18 cellular contexts compared by ENCODE assay signal in genomic region chr13:44140146-44140545, GRCh38.
A peak's percentile ranks its signal among the peaks of the same experiment; 100 is the strongest.
DNase-seq lines count a peak whose midpoint lies in the region; ATAC-seq and TF ChIP-seq lines count a peak whose summit lies in the region.
"Had no signal": no experiment of that assay in that cellular context is flagged by ENCODE, and none has a peak within 500 bp of the region (broad histone marks: within the 10 kb centered on the region; RNA-seq: fewer than 3 reads in every experiment).

No MANE protein-coding gene starts in this region.

- H3K27ac Mint-ChIP-seq in brain, result peak overlapping the region in 4 of 5 experiments; percentile 22 to 99 (median 94)
- H3K27ac Mint-ChIP-seq: activated T-cell treated with anti-CD3 and anti-CD28 coated beads, Interleukin-2, amount 50 U/mL, for 72 hours had no signal

- 77 to 90% methylated on average over 2 to 4 of the region's 7 CpGs for WGBS in gastroesophageal sphincter (ENCODE audit: low coverage in 1 of 2), 2 donors

- H3K27me3 ChIP-seq in gastroesophageal sphincter, result no peaks in the 10 kb centered on the region
- H3K27me3 ChIP-seq: gastrocnemius medialis had no signal

- H3K4me3 Mint-ChIP-seq in brain, result peak overlapping the region in 3 of 5 experiments; percentile 12 to 87 (median 84)

- TF ChIP-seq CTCF in brain (conservative IDR thresholded peaks at IDR 0.05), result no peak
- no peak for TF ChIP-seq CTCF in GM13977 (IDR thresholded peaks at IDR 0.05; ENCODE audit: extremely low read depth, insufficient read depth, missing control alignments)
- no peak for TF ChIP-seq CTCF in gastroesophageal sphincter (IDR thresholded peaks at IDR 0.05)
- TF ChIP-seq CTCF in GM20000 (IDR thresholded peaks at IDR 0.05; ENCODE audit: extremely low read depth, missing control alignments), result no peak

- peaks cover 0 to 18% (median 3%) of the 10 kb centered on the region in 3 donors for H3K4me1 ChIP-seq in gastroesophageal sphincter

- H3K36me3 ChIP-seq in gastroesophageal sphincter, result no peaks in the 10 kb centered on the region
- H3K36me3 ChIP-seq: gastrocnemius medialis, HAP-1 had no signal

- no peak for TF ChIP-seq POLR2A in gastroesophageal sphincter (IDR thresholded peaks at IDR 0.05)

- H3K9me3 ChIP-seq in gastroesophageal sphincter, result no peaks in the 10 kb centered on the region
- H3K9me3 ChIP-seq: gastrocnemius medialis, HAP-1 had no signal

- peaks cover 36% of the 10 kb centered on the region for H3K4me1 Mint-ChIP-seq in brain

- no peak overlapping the region for H3K27ac ChIP-seq in gastroesophageal sphincter
- H3K27ac ChIP-seq: KMS-11 had no signal

- in situ Hi-C loops in GM13977 (cut with MboI; ENCODE audit: low pct_unique_long_range_greater_than_20kb, low sequenced_read_pairs, unreplicated experiment), result no loop called here

- DNase-seq in COR-L47 (lab: John Stamatoyannopoulos, UW) (peak; percentile 95), NCI-H1105 (lab: John Stamatoyannopoulos, UW) (peak; percentile 69), NCI-H2196 treated with DMSO at 0.1 percent for 48 hours (lab: John Stamatoyannopoulos, UW; ENCODE audit: unreplicated experiment) (peak; percentile 55), GM13977 (ENCODE audit: low spot score) (no peak), GM20000 (ENCODE audit: low spot score) (no peak)
- no peak for DNase-seq in activated effector memory CD4-positive, alpha-beta T cell treated with anti-CD3 and anti-CD28 coated beads, Interleukin-2, amount 50 U/mL, for 16 hours
- DNase-seq: activated CD4-positive, alpha-beta T cell treated with anti-CD3 and anti-CD28 coated beads for 48 hours; activated naive CD8-positive, alpha-beta T cell treated with anti-CD3 and anti-CD28 coated beads, Interleukin-2, amount 50 U/mL, for 24 hours; activated T-cell treated with anti-CD3 and anti-CD28 coated beads, Interleukin-2, amount 50 U/mL, for 72 hours; cerebellar nuclear complex; gastrocnemius medialis; NCI-H524 treated with DMSO at 0.1 percent for 48 hours; T-helper 9 cell had no signal

- no peak for ATAC-seq in gastroesophageal sphincter
- ATAC-seq: activated naive CD8-positive, alpha-beta T cell treated with anti-CD3 and anti-CD28 coated beads, Interleukin-2, amount 50 U/mL, for 24 hours; activated T-cell treated with anti-CD3 and anti-CD28 coated beads, Interleukin-2, amount 50 U/mL, for 72 hours; gastrocnemius medialis had no signal

- H3K36me3 Mint-ChIP-seq in brain, result no peaks in the 10 kb centered on the region

- H3K27me3 Mint-ChIP-seq in brain, result peaks cover 1% of the 10 kb centered on the region

- H3K9me3 Mint-ChIP-seq in brain, result peaks cover 0 to 2% (median 0%) of the 10 kb centered on the region in 5 experiments
- H3K9me3 Mint-ChIP-seq: activated naive CD8-positive, alpha-beta T cell treated with anti-CD3 and anti-CD28 coated beads, Interleukin-2, amount 50 U/mL, for 24 hours; activated T-cell treated with anti-CD3 and anti-CD28 coated beads, Interleukin-2, amount 50 U/mL, for 72 hours; stimulated activated naive CD8-positive, alpha-beta T cell treated with anti-CD3 and anti-CD28 coated beads, Interleukin-15, Interleukin-2, amounts not matched to agents 100 ng/mL and 50 ng/mL, for 24 hours had no signal

- no peak for TF ChIP-seq EP300 in gastroesophageal sphincter (IDR thresholded peaks at IDR 0.05)

- no peak overlapping the region for H3K4me3 ChIP-seq in gastroesophageal sphincter
- H3K4me3 ChIP-seq: HAP-1 had no signal

Comparison
In these comparisons a context has a peak if more than half of its experiments do, and no peak if none do; other contexts are left out.
1. DNase-seq: peak in COR-L47 (single experiment), NCI-H1105 (single experiment) and NCI-H2196 treated with DMSO at 0.1 percent for 48 hours (single experiment); none in GM13977 (single experiment), activated effector memory CD4-positive, alpha-beta T cell treated with anti-CD3 and anti-CD28 coated beads, Interleukin-2, amount 50 U/mL, for 16 hours (single experiment) and GM20000 (single experiment).